In the genomic region with DNA sequence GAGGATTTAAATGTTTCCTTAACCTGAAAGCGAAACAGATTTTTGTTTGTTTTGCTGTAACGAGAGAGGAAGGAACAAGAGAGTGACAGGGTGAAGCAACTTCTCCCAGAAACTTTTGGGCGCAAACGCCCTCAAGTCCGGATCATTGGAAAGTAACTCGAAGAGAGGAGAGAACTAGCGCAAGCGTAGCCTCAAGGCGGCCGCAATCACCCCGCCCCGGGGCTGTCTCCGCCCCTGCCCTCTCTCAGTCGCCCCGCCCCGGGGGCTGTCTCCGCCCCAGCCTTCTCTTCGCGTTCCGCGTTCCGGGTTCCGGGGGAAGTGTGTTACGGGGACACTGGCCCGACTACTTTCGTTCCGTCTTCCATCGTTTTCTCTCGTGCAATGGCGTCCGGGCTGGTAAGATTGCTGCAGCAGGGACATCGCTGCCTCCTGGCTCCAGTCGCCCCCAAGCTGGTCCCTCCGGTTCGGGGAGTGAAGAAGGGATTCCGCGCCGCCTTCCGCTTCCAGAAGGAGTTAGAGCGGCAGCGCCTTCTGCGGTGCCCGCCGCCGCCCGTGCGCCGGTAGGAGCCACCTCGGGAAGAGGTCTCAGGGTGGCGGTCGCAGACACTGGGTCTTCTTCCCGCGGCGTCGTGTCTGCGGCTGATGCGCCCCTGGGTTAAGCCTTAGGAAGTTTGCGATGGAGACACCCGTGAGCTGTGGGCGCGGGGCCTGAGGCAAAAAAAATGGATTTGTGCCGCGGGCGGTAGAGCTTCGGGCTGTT, we compare ENCODE assay signal across 1 cellular context.
TF ChIP-seq lines count a peak whose summit lies in the region.

TSS of gene MRPL44 (plus strand) at position 372 of the 760 bp plus-strand sequence. CDS start at position 382, 10 bp downstream.

TF ChIP-seq in HepG2, 621 proteins besides CTCF, POLR2A, EP300 and RAD21 (continued from another document and continues in another):
- TF ChIP-seq, protein P1, sequence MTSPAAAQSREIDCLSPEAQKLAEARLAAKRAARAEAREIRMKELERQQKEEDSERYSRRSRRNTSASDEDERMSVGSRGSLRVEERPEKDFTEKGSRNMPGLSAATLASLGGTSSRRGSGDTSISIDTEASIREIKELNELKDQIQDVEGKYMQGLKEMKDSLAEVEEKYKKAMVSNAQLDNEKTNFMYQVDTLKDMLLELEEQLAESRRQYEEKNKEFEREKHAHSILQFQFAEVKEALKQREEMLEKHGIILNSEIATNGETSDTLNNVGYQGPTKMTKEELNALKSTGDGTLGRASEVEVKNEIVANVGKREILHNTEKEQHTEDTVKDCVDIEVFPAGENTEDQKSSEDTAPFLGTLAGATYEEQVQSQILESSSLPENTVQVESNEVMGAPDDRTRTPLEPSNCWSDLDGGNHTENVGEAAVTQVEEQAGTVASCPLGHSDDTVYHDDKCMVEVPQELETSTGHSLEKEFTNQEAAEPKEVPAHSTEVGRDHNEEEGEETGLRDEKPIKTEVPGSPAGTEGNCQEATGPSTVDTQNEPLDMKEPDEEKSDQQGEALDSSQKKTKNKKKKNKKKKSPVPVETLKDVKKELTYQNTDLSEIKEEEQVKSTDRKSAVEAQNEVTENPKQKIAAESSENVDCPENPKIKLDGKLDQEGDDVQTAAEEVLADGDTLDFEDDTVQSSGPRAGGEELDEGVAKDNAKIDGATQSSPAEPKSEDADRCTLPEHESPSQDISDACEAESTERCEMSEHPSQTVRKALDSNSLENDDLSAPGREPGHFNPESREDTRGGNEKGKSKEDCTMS (CRISPR knock-in tag; conservative IDR thresholded peaks at IDR 0.05) = peak; percentile 27; the same call in 1 of the 2 replicates
- TF ChIP-seq FOXC1 (CRISPR knock-in tag; IDR thresholded peaks at IDR 0.05; ENCODE audit: borderline replicate concordance) (peak; percentile 99), ZNF709 (CRISPR knock-in tag; IDR thresholded peaks at IDR 0.05) (peak; percentile 96), ZNF670 (CRISPR knock-in tag; IDR thresholded peaks at IDR 0.05; ENCODE audit: borderline replicate concordance) (peak; percentile 100), ZNF616 (CRISPR knock-in tag; IDR thresholded peaks at IDR 0.05; ENCODE audit: low read depth) (peak; percentile 66; the same call in 1 of the 2 replicates), MATR3 (CRISPR knock-in tag; IDR thresholded peaks at IDR 0.05) (no peak), MYC (CRISPR knock-in tag; IDR thresholded peaks at IDR 0.05; ENCODE audit: borderline replicate concordance) (peak; percentile 94), AHR (CRISPR knock-in tag; IDR thresholded peaks at IDR 0.05) (peak; percentile 98), ZBTB33 (CRISPR knock-in tag; IDR thresholded peaks at IDR 0.05) (peak; percentile 89), ZNF773 (CRISPR knock-in tag; IDR thresholded peaks at IDR 0.05; ENCODE audit: borderline replicate concordance) (peak; percentile 83; the same call in 1 of the 2 replicates), FOXK2 (IDR thresholded peaks at IDR 0.05) (no peak), ZNF672 (CRISPR knock-in tag; IDR thresholded peaks at IDR 0.05) (no peak), ZNF333 (CRISPR knock-in tag; IDR thresholded peaks at IDR 0.05; ENCODE audit: borderline replicate concordance) (peak; percentile 64; the same call in 1 of the 2 replicates), SUZ12 (IDR thresholded peaks at IDR 0.05; ENCODE audit: low read depth, low read length) (no peak), CENPBD1 (CRISPR knock-in tag; IDR thresholded peaks at IDR 0.05; ENCODE audit: borderline replicate concordance, low read depth) (0 out of 2 replicates have a peak, but pooled peaks have one; percentile 94), ZNF614 (CRISPR knock-in tag; IDR thresholded peaks at IDR 0.05; ENCODE audit: borderline replicate concordance) (peak; percentile 99), MBNL3 (CRISPR knock-in tag; conservative IDR thresholded peaks at IDR 0.05) (0 out of 2 replicates have a peak, but pooled peaks have one; percentile 63), MLLT10 (CRISPR knock-in tag; IDR thresholded peaks at IDR 0.05) (0 out of 2 replicates have a peak, but pooled peaks have one; percentile 46), BRD4 (CRISPR knock-in tag; IDR thresholded peaks at IDR 0.05) (peak; percentile 99), ZNF687 (CRISPR knock-in tag; IDR thresholded peaks at IDR 0.05) (peak; percentile 95), PITX1 (CRISPR knock-in tag; IDR thresholded peaks at IDR 0.05) (peak; percentile 88), NCOA1 (CRISPR knock-in tag; IDR thresholded peaks at IDR 0.05) (peak; percentile 96), ZMYM4 (CRISPR knock-in tag; IDR thresholded peaks at IDR 0.05) (peak; percentile 99), RARG (CRISPR knock-in tag; IDR thresholded peaks at IDR 0.05; ENCODE audit: low read depth) (peak; percentile 95; the same call in 1 of the 2 replicates), ZMYM2 (CRISPR knock-in tag; IDR thresholded peaks at IDR 0.05) (peak; percentile 40; the same call in 1 of the 2 replicates), HNRNPLL (IDR thresholded peaks at IDR 0.05; ENCODE audit: low read depth, low read length, poor library complexity, severe bottlenecking) (peak; percentile 99), SIX1 (CRISPR knock-in tag; IDR thresholded peaks at IDR 0.05; ENCODE audit: borderline replicate concordance) (peak; percentile 75; the same call in 1 of the 2 replicates), STAG1 (CRISPR knock-in tag; IDR thresholded peaks at IDR 0.05) (peak; percentile 46), ZNF136 (CRISPR knock-in tag; IDR thresholded peaks at IDR 0.05; ENCODE audit: low read depth) (peak; percentile 99), MIER3 (CRISPR knock-in tag; IDR thresholded peaks at IDR 0.05; ENCODE audit: borderline replicate concordance) (peak; percentile 97; the same call in 1 of the 2 replicates), FIP1L1 (IDR thresholded peaks at IDR 0.05; ENCODE audit: borderline replicate concordance, insufficient read depth, low read depth, low read length) (peak; percentile 94; the same call in 1 of the 2 replicates), ASH2L (IDR thresholded peaks at IDR 0.05; ENCODE audit: insufficient read length, low read depth, low read length) (peak; percentile 100), ATAD3A (CRISPR knock-in tag; IDR thresholded peaks at IDR 0.05) (peak; percentile 81; the same call in 1 of the 2 replicates), ZBTB44 (CRISPR knock-in tag; IDR thresholded peaks at IDR 0.05) (peak; percentile 98), ZNF234 (CRISPR knock-in tag; conservative IDR thresholded peaks at IDR 0.05) (0 out of 2 replicates have a peak, but pooled peaks have one; percentile 53), ZNF335 (CRISPR knock-in tag; IDR thresholded peaks at IDR 0.05) (peak; percentile 95), SMC3 (IDR thresholded peaks at IDR 0.05; ENCODE audit: low read length) (no peak), ZNF724P (CRISPR knock-in tag; IDR thresholded peaks at IDR 0.05; ENCODE audit: borderline replicate concordance) (peak; percentile 89; the same call in 1 of the 2 replicates), ZNF432 (CRISPR knock-in tag; IDR thresholded peaks at IDR 0.05; ENCODE audit: borderline replicate concordance) (no peak)
- TF ChIP-seq, protein P2, sequence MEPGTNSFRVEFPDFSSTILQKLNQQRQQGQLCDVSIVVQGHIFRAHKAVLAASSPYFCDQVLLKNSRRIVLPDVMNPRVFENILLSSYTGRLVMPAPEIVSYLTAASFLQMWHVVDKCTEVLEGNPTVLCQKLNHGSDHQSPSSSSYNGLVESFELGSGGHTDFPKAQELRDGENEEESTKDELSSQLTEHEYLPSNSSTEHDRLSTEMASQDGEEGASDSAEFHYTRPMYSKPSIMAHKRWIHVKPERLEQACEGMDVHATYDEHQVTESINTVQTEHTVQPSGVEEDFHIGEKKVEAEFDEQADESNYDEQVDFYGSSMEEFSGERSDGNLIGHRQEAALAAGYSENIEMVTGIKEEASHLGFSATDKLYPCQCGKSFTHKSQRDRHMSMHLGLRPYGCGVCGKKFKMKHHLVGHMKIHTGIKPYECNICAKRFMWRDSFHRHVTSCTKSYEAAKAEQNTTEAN (CRISPR knock-in tag; conservative IDR thresholded peaks at IDR 0.05) = peak; percentile 92
- TF ChIP-seq, protein P3, sequence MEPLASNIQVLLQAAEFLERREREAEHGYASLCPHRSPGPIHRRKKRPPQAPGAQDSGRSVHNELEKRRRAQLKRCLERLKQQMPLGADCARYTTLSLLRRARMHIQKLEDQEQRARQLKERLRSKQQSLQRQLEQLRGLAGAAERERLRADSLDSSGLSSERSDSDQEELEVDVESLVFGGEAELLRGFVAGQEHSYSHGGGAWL (CRISPR knock-in tag; IDR thresholded peaks at IDR 0.05) = peak; percentile 93
- TF ChIP-seq, protein P4, sequence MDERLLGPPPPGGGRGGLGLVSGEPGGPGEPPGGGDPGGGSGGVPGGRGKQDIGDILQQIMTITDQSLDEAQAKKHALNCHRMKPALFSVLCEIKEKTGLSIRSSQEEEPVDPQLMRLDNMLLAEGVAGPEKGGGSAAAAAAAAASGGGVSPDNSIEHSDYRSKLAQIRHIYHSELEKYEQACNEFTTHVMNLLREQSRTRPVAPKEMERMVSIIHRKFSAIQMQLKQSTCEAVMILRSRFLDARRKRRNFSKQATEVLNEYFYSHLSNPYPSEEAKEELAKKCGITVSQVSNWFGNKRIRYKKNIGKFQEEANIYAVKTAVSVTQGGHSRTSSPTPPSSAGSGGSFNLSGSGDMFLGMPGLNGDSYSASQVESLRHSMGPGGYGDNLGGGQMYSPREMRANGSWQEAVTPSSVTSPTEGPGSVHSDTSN (CRISPR knock-in tag; IDR thresholded peaks at IDR 0.05) = peak; percentile 9; the same call in 1 of the 2 replicates
- TF ChIP-seq, protein P5, sequence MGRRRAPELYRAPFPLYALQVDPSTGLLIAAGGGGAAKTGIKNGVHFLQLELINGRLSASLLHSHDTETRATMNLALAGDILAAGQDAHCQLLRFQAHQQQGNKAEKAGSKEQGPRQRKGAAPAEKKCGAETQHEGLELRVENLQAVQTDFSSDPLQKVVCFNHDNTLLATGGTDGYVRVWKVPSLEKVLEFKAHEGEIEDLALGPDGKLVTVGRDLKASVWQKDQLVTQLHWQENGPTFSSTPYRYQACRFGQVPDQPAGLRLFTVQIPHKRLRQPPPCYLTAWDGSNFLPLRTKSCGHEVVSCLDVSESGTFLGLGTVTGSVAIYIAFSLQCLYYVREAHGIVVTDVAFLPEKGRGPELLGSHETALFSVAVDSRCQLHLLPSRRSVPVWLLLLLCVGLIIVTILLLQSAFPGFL (CRISPR knock-in tag; IDR thresholded peaks at IDR 0.05) = no peak
- TF ChIP-seq, protein P6, sequence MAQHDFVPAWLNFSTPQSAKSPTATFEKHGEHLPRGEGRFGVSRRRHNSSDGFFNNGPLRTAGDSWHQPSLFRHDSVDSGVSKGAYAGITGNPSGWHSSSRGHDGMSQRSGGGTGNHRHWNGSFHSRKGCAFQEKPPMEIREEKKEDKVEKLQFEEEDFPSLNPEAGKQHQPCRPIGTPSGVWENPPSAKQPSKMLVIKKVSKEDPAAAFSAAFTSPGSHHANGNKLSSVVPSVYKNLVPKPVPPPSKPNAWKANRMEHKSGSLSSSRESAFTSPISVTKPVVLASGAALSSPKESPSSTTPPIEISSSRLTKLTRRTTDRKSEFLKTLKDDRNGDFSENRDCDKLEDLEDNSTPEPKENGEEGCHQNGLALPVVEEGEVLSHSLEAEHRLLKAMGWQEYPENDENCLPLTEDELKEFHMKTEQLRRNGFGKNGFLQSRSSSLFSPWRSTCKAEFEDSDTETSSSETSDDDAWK (CRISPR knock-in tag; IDR thresholded peaks at IDR 0.05) = no peak
